1 cellular context compared by ENCODE assay signal in genomic region chr17:30706004-30706403, GRCh38.
A peak's percentile ranks its signal among the peaks of the same experiment; 100 is the strongest.
TF ChIP-seq lines count a peak whose summit lies in the region.

No MANE protein-coding gene starts in this region.

TF ChIP-seq in GM12878, 131 proteins besides CTCF, POLR2A, EP300 and RAD21:
- TF ChIP-seq HDAC6 (IDR thresholded peaks at IDR 0.05; ENCODE audit: unreplicated experiment), result peak; percentile 85
